9 cellular contexts compared by ENCODE assay signal in the genomic region with DNA sequence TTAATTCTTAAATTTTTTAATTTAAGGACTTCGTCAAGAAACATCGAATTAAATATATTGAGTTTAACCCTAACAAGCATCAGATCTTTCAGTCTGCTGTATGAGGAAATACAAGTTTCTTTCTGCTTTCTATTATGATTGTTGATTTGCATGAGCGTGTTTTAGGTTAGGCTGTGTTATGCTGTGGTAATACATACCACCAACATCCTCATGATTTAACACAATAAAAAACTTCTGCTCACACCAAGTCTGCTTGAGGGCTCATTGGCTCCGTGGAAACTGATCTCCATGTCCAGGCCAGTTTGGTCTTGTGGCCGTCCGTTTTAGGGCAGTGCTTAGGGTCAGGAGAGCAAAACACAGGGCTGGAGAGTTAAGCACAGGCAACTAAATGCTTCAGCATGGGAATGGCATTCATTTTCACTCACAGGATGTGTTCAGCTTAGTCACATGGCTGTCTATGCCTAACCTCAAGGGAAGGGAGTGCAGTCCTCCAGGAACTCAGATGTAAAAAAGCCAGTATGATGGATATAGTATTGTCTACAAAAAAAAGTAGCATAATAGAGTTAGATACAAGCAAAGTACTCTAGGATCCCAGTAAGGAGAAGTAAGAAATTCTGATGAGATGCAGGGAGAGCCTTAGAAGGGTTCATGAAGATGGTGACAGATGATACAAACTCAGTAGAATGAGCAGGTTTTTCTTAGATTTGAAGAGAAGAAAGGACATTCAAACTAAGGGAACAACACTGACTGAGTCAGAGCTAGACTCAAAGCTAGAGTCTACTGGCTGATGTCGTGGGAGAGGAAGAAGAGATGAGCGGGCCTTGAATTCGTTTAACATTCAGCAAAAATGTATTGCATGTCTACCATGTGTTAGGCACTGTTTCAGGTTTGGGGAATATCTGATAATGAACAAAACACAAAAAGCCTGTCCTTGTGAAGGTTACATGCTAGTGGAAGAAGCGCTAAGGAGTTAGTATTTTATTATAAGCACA. TPM values are rescaled to one million over a fixed set of nuclear protein-coding genes. Genes with fewer than 3 reads are reported as not detected.
DNase-seq lines count a peak whose midpoint lies in the region; ATAC-seq and TF ChIP-seq lines count a peak whose summit lies in the region.
"Had no signal": no experiment of that assay in that cellular context is flagged by ENCODE, and none has a peak within 500 bp of the region (broad histone marks: within the 10 kb centered on the region; RNA-seq: fewer than 3 reads in every experiment).

No MANE protein-coding gene starts in this region.

- no peaks in the 10 kb centered on the region for H3K9me3 ChIP-seq in skeletal muscle satellite cell (replicated peaks; ENCODE audit: low read length)

- peak overlapping the region; percentile 11; the same call in 1 of the 2 replicates for H3K4me2 ChIP-seq in GM23338
- H3K4me2 ChIP-seq in skeletal muscle satellite cell (ENCODE audit: low read length): peak overlapping the region; percentile 34

- H3K36me3 ChIP-seq in GM23338 (ENCODE audit: insufficient read depth) (no peaks in the 10 kb centered on the region), skeletal muscle satellite cell (ENCODE audit: insufficient read depth, low read length) (peaks cover 3% of the 10 kb centered on the region)

- H3K27me3 ChIP-seq in GM23338 (ENCODE audit: insufficient read depth) (no peaks in the 10 kb centered on the region), skeletal muscle satellite cell (ENCODE audit: control insufficient read depth, insufficient read depth, low read length) (no peaks in the 10 kb centered on the region)

- H3K4me3 Mint-ChIP-seq in GM23338: no peak overlapping the region
- H3K4me3 Mint-ChIP-seq in T-helper 1 cell treated with Interleukin-12 subunit alpha and Interleukin-12 subunit beta and Interleukin-4 antibody, amounts not matched to agents 30 μg/mL and 1 μg/mL, for 36 hours: peak overlapping the region; percentile 3

- no peak overlapping the region for H3K9ac ChIP-seq in skeletal muscle satellite cell (ENCODE audit: low read depth, low read length)

- no peak for TF ChIP-seq CTCF in GM23338 (conservative IDR thresholded peaks at IDR 0.05; ENCODE audit: low read depth in 2 of 2)
- no peak for TF ChIP-seq CTCF in fibroblast of pulmonary artery (IDR thresholded peaks at IDR 0.05; ENCODE audit: low read length, missing control alignments)

- H3K4me3 ChIP-seq in GM23338: no peak overlapping the region
- H3K4me3 ChIP-seq in fibroblast of pulmonary artery (replicated peaks; ENCODE audit: low read depth, low read length): no peak overlapping the region
- no peak overlapping the region for H3K4me3 ChIP-seq in skeletal muscle satellite cell (ENCODE audit: low read length)

- no peaks in the 10 kb centered on the region for H3K9me2 ChIP-seq in GM23338 (ENCODE audit: insufficient read depth)

- H3F3A ChIP-seq in GM23338 (replicated peaks; ENCODE audit: low read depth): no peaks in the 10 kb centered on the region; the same call in 1 of the 2 replicates

- H3K27me3 Mint-ChIP-seq in GM23338 (ENCODE audit: insufficient read depth, low read depth, poor library complexity): peaks cover 3% of the 10 kb centered on the region
- no peaks in the 10 kb centered on the region for H3K27me3 Mint-ChIP-seq in T-helper 1 cell treated with Interleukin-12 subunit alpha and Interleukin-12 subunit beta and Interleukin-4 antibody, amounts not matched to agents 30 μg/mL and 1 μg/mL, for 36 hours (ENCODE audit: low read depth)

- peaks cover 24% of the 10 kb centered on the region for H4K20me1 ChIP-seq in GM23338 (replicated peaks; ENCODE audit: insufficient read depth)

- peak overlapping the region; percentile 25 for H3K27ac Mint-ChIP-seq in GM23338
- peak overlapping the region; percentile 46 for H3K27ac Mint-ChIP-seq in T-helper 1 cell treated with Interleukin-12 subunit alpha and Interleukin-12 subunit beta and Interleukin-4 antibody, amounts not matched to agents 30 μg/mL and 1 μg/mL, for 36 hours

- H3K27ac ChIP-seq in GM23338 (ENCODE audit: low read depth): peak overlapping the region; percentile 84

- H3K4me1 ChIP-seq in GM23338 (ENCODE audit: insufficient read depth) (peaks cover 32% of the 10 kb centered on the region), skeletal muscle satellite cell (ENCODE audit: control insufficient read depth, insufficient read depth, low read length) (peaks cover 48% of the 10 kb centered on the region)

- H3K9me3 Mint-ChIP-seq in GM23338: no peaks in the 10 kb centered on the region
- no peaks in the 10 kb centered on the region for H3K9me3 Mint-ChIP-seq in T-helper 1 cell treated with Interleukin-12 subunit alpha and Interleukin-12 subunit beta and Interleukin-4 antibody, amounts not matched to agents 30 μg/mL and 1 μg/mL, for 36 hours

- ATAC-seq in GM23338: peak; percentile 49
- no peak for ATAC-seq in GM18517 (IDR thresholded peaks at IDR 0.05; ENCODE audit: unreplicated experiment)
- no peak for ATAC-seq in GM18870 (IDR thresholded peaks at IDR 0.05; ENCODE audit: unreplicated experiment)

- H3K79me2 ChIP-seq in GM23338 (replicated peaks; ENCODE audit: insufficient read depth): peaks cover 91% of the 10 kb centered on the region

- DNase-seq in GM23338 (ENCODE audit: low spot score) (peak; percentile 23), fibroblast of pulmonary artery (ENCODE audit: low read depth) (peak; percentile 77), NCI-H2227 treated with DMSO at 0.1 percent for 48 hours (lab: John Stamatoyannopoulos, UW) (no peak)
- DNase-seq in stimulated activated CD4-positive, alpha-beta T cell treated with anti-CD3 and anti-CD28 coated beads, Interleukin-12 subunit alpha, Interleukin-12 subunit beta, amount 100 ng/mL, for 4 hours: no peak
- DNase-seq: NCI-H1694 treated with DMSO at 0.1 percent for 48 hours had no signal

- no peak overlapping the region for H2AFZ ChIP-seq in GM23338

- peaks cover 12% of the 10 kb centered on the region for H3K36me3 Mint-ChIP-seq in GM23338 (ENCODE audit: low read depth)
- H3K36me3 Mint-ChIP-seq in T-helper 1 cell treated with Interleukin-12 subunit alpha and Interleukin-12 subunit beta and Interleukin-4 antibody, amounts not matched to agents 30 μg/mL and 1 μg/mL, for 36 hours (ENCODE audit: low read depth): peaks cover 2% of the 10 kb centered on the region

- peaks cover 51% of the 10 kb centered on the region for H3K4me1 Mint-ChIP-seq in GM23338
- H3K4me1 Mint-ChIP-seq in T-helper 1 cell treated with Interleukin-12 subunit alpha and Interleukin-12 subunit beta and Interleukin-4 antibody, amounts not matched to agents 30 μg/mL and 1 μg/mL, for 36 hours (ENCODE audit: low read depth): peaks cover 37% of the 10 kb centered on the region

TF ChIP-seq in GM23338, 12 proteins besides CTCF, POLR2A, EP300 and RAD21 (continues in another document):
- TF ChIP-seq EZH2phosphoT487 (IDR thresholded peaks at IDR 0.05; ENCODE audit: unreplicated experiment) (no peak), CREB1 (CRISPR knock-in tag; IDR thresholded peaks at IDR 0.05; ENCODE audit: low read depth) (no peak), POLR2AphosphoS5 (IDR thresholded peaks at IDR 0.05; ENCODE audit: low read depth) (no peak), STAT1 (IDR thresholded peaks at IDR 0.05; ENCODE audit: unreplicated experiment) (no peak), ZNF331 (CRISPR knock-in tag; IDR thresholded peaks at IDR 0.05; ENCODE audit: low read depth) (no peak), JUNB (IDR thresholded peaks at IDR 0.05; ENCODE audit: unreplicated experiment) (no peak), ZNF114 (CRISPR knock-in tag; IDR thresholded peaks at IDR 0.05) (no peak)
- TF ChIP-seq, protein P1, sequence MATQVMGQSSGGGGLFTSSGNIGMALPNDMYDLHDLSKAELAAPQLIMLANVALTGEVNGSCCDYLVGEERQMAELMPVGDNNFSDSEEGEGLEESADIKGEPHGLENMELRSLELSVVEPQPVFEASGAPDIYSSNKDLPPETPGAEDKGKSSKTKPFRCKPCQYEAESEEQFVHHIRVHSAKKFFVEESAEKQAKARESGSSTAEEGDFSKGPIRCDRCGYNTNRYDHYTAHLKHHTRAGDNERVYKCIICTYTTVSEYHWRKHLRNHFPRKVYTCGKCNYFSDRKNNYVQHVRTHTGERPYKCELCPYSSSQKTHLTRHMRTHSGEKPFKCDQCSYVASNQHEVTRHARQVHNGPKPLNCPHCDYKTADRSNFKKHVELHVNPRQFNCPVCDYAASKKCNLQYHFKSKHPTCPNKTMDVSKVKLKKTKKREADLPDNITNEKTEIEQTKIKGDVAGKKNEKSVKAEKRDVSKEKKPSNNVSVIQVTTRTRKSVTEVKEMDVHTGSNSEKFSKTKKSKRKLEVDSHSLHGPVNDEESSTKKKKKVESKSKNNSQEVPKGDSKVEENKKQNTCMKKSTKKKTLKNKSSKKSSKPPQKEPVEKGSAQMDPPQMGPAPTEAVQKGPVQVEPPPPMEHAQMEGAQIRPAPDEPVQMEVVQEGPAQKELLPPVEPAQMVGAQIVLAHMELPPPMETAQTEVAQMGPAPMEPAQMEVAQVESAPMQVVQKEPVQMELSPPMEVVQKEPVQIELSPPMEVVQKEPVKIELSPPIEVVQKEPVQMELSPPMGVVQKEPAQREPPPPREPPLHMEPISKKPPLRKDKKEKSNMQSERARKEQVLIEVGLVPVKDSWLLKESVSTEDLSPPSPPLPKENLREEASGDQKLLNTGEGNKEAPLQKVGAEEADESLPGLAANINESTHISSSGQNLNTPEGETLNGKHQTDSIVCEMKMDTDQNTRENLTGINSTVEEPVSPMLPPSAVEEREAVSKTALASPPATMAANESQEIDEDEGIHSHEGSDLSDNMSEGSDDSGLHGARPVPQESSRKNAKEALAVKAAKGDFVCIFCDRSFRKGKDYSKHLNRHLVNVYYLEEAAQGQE (IDR thresholded peaks at IDR 0.05; ENCODE audit: unreplicated experiment): no peak

RNA-seq across cellular contexts. Expression of a gene that starts 16.3 kb away (rescaled TPM):
- 69.7 and 75.8 TPM in 2 replicates for total RNA-seq in GM23338 (2014; rRNA removed; shearing (Covaris generic))
- polyA plus RNA-seq in GM23338 (2016; fragmentation: Nextera tagmentation; extraction: Ambion mirVana): 38.2 and 45.9 TPM in 2 replicates
- 76.7 and 89.7 TPM in 2 replicates for total RNA-seq in skeletal muscle satellite cell (2012; rRNA removed)

Comparison
In these comparisons a context has a peak if more than half of its experiments do, and no peak if none do; other contexts are left out.
1. DNase-seq: peak in GM23338 (single experiment) and fibroblast of pulmonary artery (single experiment); none in stimulated activated CD4-positive, alpha-beta T cell treated with anti-CD3 and anti-CD28 coated beads, Interleukin-12 subunit alpha, Interleukin-12 subunit beta, amount 100 ng/mL, for 4 hours (single experiment) and NCI-H2227 treated with DMSO at 0.1 percent for 48 hours (single experiment).